1 cellular context compared by ENCODE assay signal in the genomic region with DNA sequence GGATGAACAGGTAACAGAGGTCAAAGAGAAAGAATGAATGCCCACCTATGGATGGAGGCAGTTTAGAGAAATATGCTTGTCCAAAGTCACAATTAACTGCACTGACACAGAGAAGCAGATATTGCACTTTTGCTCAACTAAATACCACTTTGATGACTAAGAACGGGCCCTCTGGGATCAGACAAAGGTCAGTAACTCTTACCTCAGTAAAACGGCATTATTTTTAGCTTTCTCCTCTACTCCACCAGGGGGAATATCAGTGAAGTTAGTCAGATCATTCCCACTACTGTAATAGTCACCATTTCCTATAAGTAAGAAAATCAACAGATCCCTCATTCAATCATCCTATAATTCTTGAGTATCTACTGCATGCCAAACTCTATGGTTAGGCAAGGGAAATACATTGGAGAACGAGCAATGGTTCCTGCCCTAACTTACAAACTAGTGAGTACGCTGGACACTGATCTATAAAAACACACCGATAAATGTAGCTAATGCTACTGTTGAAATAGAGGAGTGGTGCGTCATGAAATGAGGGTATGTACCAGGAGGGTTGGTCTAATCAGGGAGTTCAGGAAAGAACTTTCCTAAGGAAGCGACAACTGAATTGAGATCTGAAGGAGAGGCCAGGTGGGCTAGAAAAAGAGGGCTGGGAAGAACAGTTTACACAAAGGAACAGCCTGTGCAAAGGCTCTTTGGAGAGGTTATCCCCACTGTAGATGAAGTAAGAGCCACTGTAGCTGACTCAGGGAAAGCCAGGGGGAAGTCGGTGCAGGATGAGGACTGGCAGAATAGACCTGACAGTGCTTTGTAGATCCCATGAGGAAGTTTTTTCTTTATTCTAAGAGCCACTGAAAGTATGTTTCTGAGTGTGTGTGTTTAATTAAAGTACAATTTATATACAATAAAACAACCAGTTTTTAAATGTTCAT.
TF ChIP-seq lines count a peak whose summit lies in the region.

No MANE protein-coding gene starts in this region.

TF ChIP-seq in K562, 482 proteins besides CTCF, POLR2A, EP300 and RAD21 (continued from another document):
- TF ChIP-seq, protein P1, sequence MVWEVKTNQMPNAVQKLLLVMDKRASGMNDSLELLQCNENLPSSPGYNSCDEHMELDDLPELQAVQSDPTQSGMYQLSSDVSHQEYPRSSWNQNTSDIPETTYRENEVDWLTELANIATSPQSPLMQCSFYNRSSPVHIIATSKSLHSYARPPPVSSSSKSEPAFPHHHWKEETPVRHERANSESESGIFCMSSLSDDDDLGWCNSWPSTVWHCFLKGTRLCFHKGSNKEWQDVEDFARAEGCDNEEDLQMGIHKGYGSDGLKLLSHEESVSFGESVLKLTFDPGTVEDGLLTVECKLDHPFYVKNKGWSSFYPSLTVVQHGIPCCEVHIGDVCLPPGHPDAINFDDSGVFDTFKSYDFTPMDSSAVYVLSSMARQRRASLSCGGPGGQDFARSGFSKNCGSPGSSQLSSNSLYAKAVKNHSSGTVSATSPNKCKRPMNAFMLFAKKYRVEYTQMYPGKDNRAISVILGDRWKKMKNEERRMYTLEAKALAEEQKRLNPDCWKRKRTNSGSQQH (CRISPR knock-in tag; IDR thresholded peaks at IDR 0.05): no peak
- TF ChIP-seq DPF2 (IDR thresholded peaks at IDR 0.05) (peak; percentile 27; the same call in 1 of the 2 replicates), TEAD4 (IDR thresholded peaks at IDR 0.05; ENCODE audit: low read length) (no peak), TEAD4 (CRISPR knock-in tag; IDR thresholded peaks at IDR 0.05; ENCODE audit: borderline replicate concordance) (no peak), BRF1 (IDR thresholded peaks at IDR 0.05; ENCODE audit: borderline replicate concordance, extremely low read depth, insufficient read length) (no peak), NCOA6 (IDR thresholded peaks at IDR 0.05) (no peak)
